In genomic region chr9:35976726-35977125, GRCh38 we compare ENCODE assay signal across 25 cellular contexts. TPM values are rescaled to one million over a fixed set of nuclear protein-coding genes. Genes with fewer than 3 reads are reported as not detected.
A peak's percentile ranks its signal among the peaks of the same experiment; 100 is the strongest.
DNase-seq lines count a peak whose midpoint lies in the region; ATAC-seq and TF ChIP-seq lines count a peak whose summit lies in the region.
"Had no signal": no experiment of that assay in that cellular context is flagged by ENCODE, and none has a peak within 500 bp of the region (broad histone marks: within the 10 kb centered on the region; RNA-seq: fewer than 3 reads in every experiment).

No MANE protein-coding gene starts in this region.

- ATAC-seq in HG03342 (IDR thresholded peaks at IDR 0.05; ENCODE audit: unreplicated experiment) (peak; percentile 69), upper lobe of right lung (peak; percentile 50), HG02884 (IDR thresholded peaks at IDR 0.05; ENCODE audit: unreplicated experiment) (no peak)
- ATAC-seq: activated CD8-positive, alpha-beta memory T cell treated with anti-CD3 and anti-CD28 coated beads, Interleukin-2, amount 10 ng/mL, durations not matched to agents 7 days and 5 days; heart right ventricle; naive thymus-derived CD4-positive, alpha-beta T cell; PC-3; right cardiac atrium; stimulated activated naive CD8-positive, alpha-beta T cell treated with anti-CD3 and anti-CD28 coated beads, Interleukin-15, amount 100 ng/mL, for 72 hours had no signal

- no peaks in the 10 kb centered on the region for H3K79me2 ChIP-seq in OCI-LY3 (ENCODE audit: low read length)

- in situ Hi-C loops in GM13976 (cut with MboI; ENCODE audit: low sequenced_read_pairs, unreplicated experiment), result no loop called here

- H3K9me3 ChIP-seq in OCI-LY3 (ENCODE audit: insufficient read depth, low read length) (peaks cover 6% of the 10 kb centered on the region; the same call in 1 of the 2 replicates), upper lobe of right lung (no peaks in the 10 kb centered on the region)
- H3K9me3 ChIP-seq: SJSA1 had no signal

- H3K4me2 ChIP-seq in OCI-LY3 (ENCODE audit: low read length), result peak overlapping the region; percentile 59

- DNase-seq in GM13976 (ENCODE audit: low spot score) (peak; percentile 46), upper lobe of right lung (no peak), RWPE1 (ENCODE audit: low spot score) (no peak), middle frontal gyrus (ENCODE audit: extremely low spot score, low spot score) (no peak)
- DNase-seq: activated CD4-positive, alpha-beta T cell treated with anti-CD3 and anti-CD28 coated beads, Interleukin-2, amount 10 ng/mL, durations not matched to agents 24 days and 14 days; activated CD8-positive, alpha-beta memory T cell treated with anti-CD3 and anti-CD28 coated beads, Interleukin-2, amount 10 ng/mL, durations not matched to agents 7 days and 5 days; anterior cingulate cortex; heart right ventricle; HFFc6; mesendoderm; naive thymus-derived CD4-positive, alpha-beta T cell; NCI-H1694 treated with DMSO at 0.1 percent for 48 hours; NCI-H526 treated with DMSO at 0.1 percent for 48 hours; ovary; PC-3; right cardiac atrium; stimulated activated CD4-positive, alpha-beta T cell treated with anti-CD3 and anti-CD28 coated beads, Interleukin-4, amount 100 ng/mL, for 24 hours; stimulated activated naive CD8-positive, alpha-beta T cell treated with anti-CD3 and anti-CD28 coated beads, Interleukin-15, amount 100 ng/mL, for 72 hours had no signal

- H2AFZ ChIP-seq in OCI-LY3 (ENCODE audit: low read depth, low read length), result 0 out of 2 replicates have a peak overlapping the region, but pooled peaks have one; percentile 31

- H3K36me3 ChIP-seq in OCI-LY3 (replicated peaks; ENCODE audit: low read depth, low read length), result no peaks in the 10 kb centered on the region
- H3K36me3 ChIP-seq in upper lobe of right lung, result no peaks in the 10 kb centered on the region
- H3K36me3 ChIP-seq: heart right ventricle, ovary, SJSA1, tibial nerve had no signal

- H3K27ac ChIP-seq in OCI-LY3 (ENCODE audit: low read length) (no peak overlapping the region; the same call in 1 of the 2 replicates), upper lobe of right lung (no peak overlapping the region), RWPE1 (no peak overlapping the region)
- H3K27ac ChIP-seq: heart right ventricle, ovary, SJSA1, tibial nerve had no signal

- intact Hi-C loops in upper lobe of right lung (cut with DNase I), result no loop called here

- no peak overlapping the region for H3K9ac ChIP-seq in OCI-LY3 (ENCODE audit: low read length)

- H3K4me1 ChIP-seq in OCI-LY3 (ENCODE audit: low read length) (peaks cover 15% of the 10 kb centered on the region), upper lobe of right lung (no peaks in the 10 kb centered on the region)
- H3K4me1 ChIP-seq: SJSA1 had no signal

- H3K27me3 ChIP-seq in OCI-LY3 (ENCODE audit: low read depth, low read length), result peaks cover 12% of the 10 kb centered on the region
- H3K27me3 ChIP-seq in upper lobe of right lung, result peaks cover 19% of the 10 kb centered on the region
- H3K27me3 ChIP-seq: ovary, SJSA1 had no signal

- CTCF ChIA-PET in RWPE1 (lab: Yijun Ruan, JAX), result interaction anchor here (2.0 kb wide), 1 partner anchor 46 kb away, joined by 4 read pairs; no protein-coding TSS in a partner anchor

- POLR2A ChIA-PET in RWPE1 (lab: Yijun Ruan, JAX; ENCODE audit: low non-redundant PET), result no interaction called here

- H3K4me3 ChIP-seq in OCI-LY3 (ENCODE audit: low read length) (peak overlapping the region; percentile 28), upper lobe of right lung (no peak overlapping the region)
- H3K4me3 ChIP-seq: heart right ventricle, ovary, SJSA1, tibial nerve had no signal

- H4K20me1 ChIP-seq in OCI-LY3 (ENCODE audit: insufficient read depth, low read length), result no peaks in the 10 kb centered on the region

- no peak for TF ChIP-seq CTCF in GM13976 (IDR thresholded peaks at IDR 0.05; ENCODE audit: borderline replicate concordance, control extremely low read depth, extremely low read depth, insufficient read depth, missing control alignments)
- TF ChIP-seq CTCF in OCI-LY3 (IDR thresholded peaks at IDR 0.05; ENCODE audit: low read depth, low read length), result no peak
- no peak for TF ChIP-seq CTCF in upper lobe of right lung (IDR thresholded peaks at IDR 0.05)
- no peak for TF ChIP-seq CTCF in RWPE1 (conservative IDR thresholded peaks at IDR 0.05; ENCODE audit: low read depth)

RNA-seq across cellular contexts. Expression of gene OR2S2, which starts 18.8 kb away (rescaled TPM):
- total RNA-seq in upper lobe of right lung, result not detected
- total RNA-seq: activated CD4-positive, alpha-beta T cell treated with anti-CD3 and anti-CD28 coated beads, Interleukin-2, amount 10 ng/mL, durations not matched to agents 24 days and 14 days; activated CD8-positive, alpha-beta memory T cell treated with anti-CD3 and anti-CD28 coated beads, Interleukin-2, amount 10 ng/mL, durations not matched to agents 7 days and 5 days; cardiac septum; heart right ventricle; HFFc6; M059J; naive thymus-derived CD4-positive, alpha-beta T cell; ovary; PC-3; right cardiac atrium; SJSA1; tibial nerve had no signal

RNA-seq across cellular contexts. Expression of gene RECK, which starts 60.0 kb away (rescaled TPM):
- total RNA-seq in upper lobe of right lung, result 20.1 TPM
